ENCODE assay signal across 8 cellular contexts in the genomic region with DNA sequence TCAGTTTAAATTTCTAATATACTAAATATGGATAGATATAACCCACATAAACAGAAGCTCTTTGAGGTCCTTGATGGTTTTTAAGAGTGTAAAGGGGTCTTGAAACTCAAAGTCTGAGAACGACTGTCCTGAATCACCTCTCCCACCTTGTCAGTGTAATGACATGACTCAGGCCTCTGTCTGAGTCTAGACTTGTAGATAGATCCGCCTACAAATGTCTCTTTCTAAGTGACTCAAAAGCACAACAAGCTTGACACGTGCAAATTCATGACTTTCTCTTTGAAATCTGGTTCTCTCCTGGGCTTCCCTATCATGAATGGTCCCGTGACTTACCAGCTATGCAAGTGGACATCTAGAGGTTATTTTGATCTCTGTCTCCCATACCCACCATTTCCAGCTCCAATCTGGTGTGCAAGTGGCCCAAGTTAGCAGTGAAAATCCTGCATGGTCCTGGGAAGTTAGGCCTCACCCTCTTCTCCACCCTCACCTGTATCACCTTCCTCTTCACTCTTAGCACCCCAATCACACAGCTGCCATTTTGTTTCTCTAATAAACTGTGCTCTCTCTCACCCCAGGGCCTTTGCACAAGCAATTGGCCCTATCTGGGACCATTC. TPM values are rescaled to one million over a fixed set of nuclear protein-coding genes. Genes with fewer than 3 reads are reported as not detected.
A peak's percentile ranks its signal among the peaks of the same experiment; 100 is the strongest.
DNase-seq lines count a peak whose midpoint lies in the region; ATAC-seq lines count a peak whose summit lies in the region.
"Not testable (repeated sequence)": the region's sequence is repeated elsewhere in the genome, so short reads cannot be mapped to it uniquely, and the experiment has no call there.
"Had no signal": no experiment of that assay in that cellular context is flagged by ENCODE, and none has a peak within 500 bp of the region (broad histone marks: within the 10 kb centered on the region; RNA-seq: fewer than 3 reads in every experiment).

No MANE protein-coding gene starts in this region.

- H3K4me3 Mint-ChIP-seq in activated CD4-positive, alpha-beta T cell treated with anti-CD3 and anti-CD28 coated beads for 36 hours; activated naive CD8-positive, alpha-beta T cell treated with anti-CD3 and anti-CD28 coated beads for 36 hours: not testable (repeated sequence)

- CTCF ChIA-PET in activated CD4-positive, alpha-beta T cell treated with anti-CD3 and anti-CD28 coated beads for 36 hours (lab: Charles Lee) = interaction anchor here (0.7 to 2.0 kb wide), 3 partner anchors 31 to 165 kb away, joined by 3 to 8 read pairs (median 4); no protein-coding TSS in a partner anchor

- intact Hi-C loops in activated CD4-positive, alpha-beta T cell treated with anti-CD3 and anti-CD28 coated beads for 36 hours (cut with DNase I, micrococcal nuclease) = loop anchor here (1.0 to 10.0 kb wide), 4 partner anchors 47 to 1099 kb away; a partner anchor contains a TSS

- not testable (repeated sequence) for H3K27me3 Mint-ChIP-seq in activated CD4-positive, alpha-beta T cell treated with anti-CD3 and anti-CD28 coated beads for 36 hours; activated naive CD8-positive, alpha-beta T cell treated with anti-CD3 and anti-CD28 coated beads for 36 hours

- H3K9me3 Mint-ChIP-seq in activated CD4-positive, alpha-beta T cell treated with anti-CD3 and anti-CD28 coated beads for 36 hours (ENCODE audit: low read depth) = not testable (repeated sequence)
- peaks cover 12% of the 10 kb centered on the region for H3K9me3 Mint-ChIP-seq in activated naive CD8-positive, alpha-beta T cell treated with anti-CD3 and anti-CD28 coated beads for 36 hours

- H3K27ac Mint-ChIP-seq in activated CD4-positive, alpha-beta T cell treated with anti-CD3 and anti-CD28 coated beads for 36 hours = peak overlapping the region; percentile 30
- peak overlapping the region; percentile 62 for H3K27ac Mint-ChIP-seq in activated naive CD8-positive, alpha-beta T cell treated with anti-CD3 and anti-CD28 coated beads for 36 hours

- peak; percentile 32 for ATAC-seq in GM18520 (IDR thresholded peaks at IDR 0.05; ENCODE audit: unreplicated experiment)
- ATAC-seq in GM21526 (IDR thresholded peaks at IDR 0.05; ENCODE audit: low FRiP score, unreplicated experiment) = peak; percentile 43
- ATAC-seq in HG02884 (IDR thresholded peaks at IDR 0.05; ENCODE audit: unreplicated experiment) = peak; percentile 52
- ATAC-seq in HG03457 (IDR thresholded peaks at IDR 0.05; ENCODE audit: unreplicated experiment) = peak; percentile 22
- ATAC-seq in activated CD4-positive, alpha-beta T cell treated with anti-CD3 and anti-CD28 coated beads for 36 hours = peak; percentile 75

- peak; percentile 45 for DNase-seq in activated CD4-positive, alpha-beta T cell treated with anti-CD3 and anti-CD28 coated beads for 36 hours
- peak; percentile 21 for DNase-seq in activated naive CD8-positive, alpha-beta T cell treated with anti-CD3 and anti-CD28 coated beads for 36 hours
- peak; percentile 80 for DNase-seq in kidney tubule cell (ENCODE audit: low spot score)

- not testable (repeated sequence) for H3K36me3 Mint-ChIP-seq in activated CD4-positive, alpha-beta T cell treated with anti-CD3 and anti-CD28 coated beads for 36 hours (ENCODE audit: low read depth)
- peaks cover 16% of the 10 kb centered on the region for H3K36me3 Mint-ChIP-seq in activated naive CD8-positive, alpha-beta T cell treated with anti-CD3 and anti-CD28 coated beads for 36 hours

- H3K4me1 Mint-ChIP-seq in activated CD4-positive, alpha-beta T cell treated with anti-CD3 and anti-CD28 coated beads for 36 hours = peaks cover 82% of the 10 kb centered on the region
- peaks cover 77% of the 10 kb centered on the region for H3K4me1 Mint-ChIP-seq in activated naive CD8-positive, alpha-beta T cell treated with anti-CD3 and anti-CD28 coated beads for 36 hours

- POLR2A ChIA-PET in activated CD4-positive, alpha-beta T cell treated with anti-CD3 and anti-CD28 coated beads for 36 hours (lab: Charles Lee) = interaction anchor here (0.7 to 1.2 kb wide), 3 partner anchors 30 to 1136 kb away, joined by 3 to 5 read pairs (median 3); no protein-coding TSS in a partner anchor

RNA-seq across cellular contexts. Expression of a gene that starts 20.9 kb away (rescaled TPM):
- under 1 TPM; 0.16 to 0.41 TPM for total RNA-seq in activated CD4-positive, alpha-beta T cell treated with anti-CD3 and anti-CD28 coated beads for 36 hours
- total RNA-seq in activated naive CD8-positive, alpha-beta T cell treated with anti-CD3 and anti-CD28 coated beads for 36 hours = under 1 TPM; 0.45 to 0.60 TPM
- total RNA-seq: mesenteric fat pad had no signal

Comparison
In these comparisons a context has a peak if more than half of its experiments do, and no peak if none do; other contexts are left out.
1. Peak in every context shown above with its lines: DNase-seq and ATAC-seq.
2. ATAC-seq: peak in every context shown above with its lines; median percentile 75 in activated CD4-positive, alpha-beta T cell treated with anti-CD3 and anti-CD28 coated beads for 36 hours; 52 in HG02884; 43 in GM21526; 32 in GM18520; 22 in HG03457.
3. DNase-seq: peak in every context shown above with its lines; median percentile 80 in kidney tubule cell; 45 in activated CD4-positive, alpha-beta T cell treated with anti-CD3 and anti-CD28 coated beads for 36 hours; 21 in activated naive CD8-positive, alpha-beta T cell treated with anti-CD3 and anti-CD28 coated beads for 36 hours.